In genomic region chr2:157322432-157322831, GRCh38 we compare ENCODE assay signal across 17 cellular contexts. TPM values are rescaled to one million over a fixed set of nuclear protein-coding genes. Genes with fewer than 3 reads are reported as not detected.
DNase-seq lines count a peak whose midpoint lies in the region.
"Had no signal": no experiment of that assay in that cellular context is flagged by ENCODE, and none has a peak within 500 bp of the region (broad histone marks: within the 10 kb centered on the region; RNA-seq: fewer than 3 reads in every experiment).

No MANE protein-coding gene starts in this region.

- no peak for DNase-seq in caudate nucleus (lab: John Stamatoyannopoulos, UW)
- DNase-seq in substantia nigra (lab: John Stamatoyannopoulos, UW) = no peak
- DNase-seq in NCI-H146 treated with DMSO at 0.1 percent for 48 hours (lab: John Stamatoyannopoulos, UW; ENCODE audit: unreplicated experiment) = no peak
- DNase-seq in DMS53 treated with DMSO at 0.1 percent for 48 hours (lab: John Stamatoyannopoulos, UW; ENCODE audit: unreplicated experiment) = no peak
- DNase-seq in mesenteric fat pad (ENCODE audit: low spot score) = no peak
- no peak for DNase-seq in stimulated activated CD4-positive, alpha-beta T cell treated with anti-CD3 and anti-CD28 coated beads, Interleukin-4, amount 100 ng/mL, for 1 hour
- DNase-seq: ACHN; BE2C; C1 segment of cervical spinal cord; CD4-positive, CD25-positive, alpha-beta regulatory T cell; CD8-positive, alpha-beta memory T cell; COR-L47; DMS79; GDM1; HCEC 1CT had no signal

- H3K27me3 ChIP-seq in layer of hippocampus (ENCODE audit: control insufficient read depth, insufficient read depth, low read length) = no peaks in the 10 kb centered on the region
- H3K27me3 ChIP-seq: BE2C had no signal

- H3K27ac ChIP-seq in caudate nucleus (ENCODE audit: low read depth, low read length) (peak overlapping the region; percentile 93), layer of hippocampus (ENCODE audit: low read depth, low read length) (peak overlapping the region; percentile 86), substantia nigra (ENCODE audit: low read depth, low read length, poor library complexity, severe bottlenecking) (peak overlapping the region; percentile 97)
- H3K27ac ChIP-seq: HL-60 had no signal

RNA-seq across cellular contexts. Expression of gene ERMN, which starts 3.2 kb away (rescaled TPM):
- total RNA-seq in mesenteric fat pad = 0.32 TPM
